In genomic region chr5:101461455-101461854, GRCh38 we compare ENCODE assay signal across 20 cellular contexts.
DNase-seq lines count a peak whose midpoint lies in the region; FAIRE-seq and TF ChIP-seq lines count a peak whose summit lies in the region.
"Had no signal": no experiment of that assay in that cellular context is flagged by ENCODE, and none has a peak within 500 bp of the region (broad histone marks: within the 10 kb centered on the region; RNA-seq: fewer than 3 reads in every experiment).

No MANE protein-coding gene starts in this region.

- H3K23ac ChIP-seq in neuronal stem cell (ENCODE audit: low read depth, low read length, poor library complexity), result no peak overlapping the region

- H4K8ac ChIP-seq in neuronal stem cell (ENCODE audit: low read depth, low read length), result no peak overlapping the region

- no TSS peak for BruUV-seq in endothelial cell of umbilical vein (replicated peaks; lab: Mats Ljungman, UMichigan)

- TF ChIP-seq EP300 in tibial nerve (IDR thresholded peaks at IDR 0.05), result no peak

- no peak for FAIRE-seq in endothelial cell of umbilical vein (lab: Jason Lieb, UNC)
- FAIRE-seq: A204.1, D721Med, G401.6, GM12891, GM19239 had no signal

- H3K9ac ChIP-seq in GM23248 (no peak overlapping the region), endothelial cell of umbilical vein (replicated peaks; ENCODE audit: extremely low read depth, insufficient read depth, low read length) (no peak overlapping the region), neuronal stem cell (ENCODE audit: low read depth, low read length, poor library complexity) (no peak overlapping the region)
- H3K9ac ChIP-seq: BLaER1 treated with 17β-estradiol and CSF1 and Interleukin-3, amounts not matched to agents 10 nM and 100 nM had no signal

- H2BK120ac ChIP-seq in neuronal stem cell (ENCODE audit: low read depth, low read length), result no peak overlapping the region

- no peaks in the 10 kb centered on the region for H3K9me3 ChIP-seq in GM23248 (ENCODE audit: low read depth)
- H3K9me3 ChIP-seq in endothelial cell of umbilical vein (replicated peaks; ENCODE audit: control insufficient read depth, insufficient read depth, low read length), result no peaks in the 10 kb centered on the region
- H3K9me3 ChIP-seq in tibial nerve, result peaks cover 0 to 6% (median 0%) of the 10 kb centered on the region in 4 donors
- H3K9me3 ChIP-seq in neuronal stem cell (replicated peaks in 1 of 2; ENCODE audit: control insufficient read depth in 2 of 2, insufficient read depth in 1 of 2, low read depth in 1 of 2, low read length in 2 of 2), result no peaks in the 10 kb centered on the region
- H3K9me3 ChIP-seq: BLaER1 treated with 17β-estradiol and CSF1 and Interleukin-3, amounts not matched to agents 10 nM and 100 nM; Caco-2 had no signal

- H3K27me3 ChIP-seq in GM23248 (replicated peaks; ENCODE audit: insufficient read depth) (no peaks in the 10 kb centered on the region), endothelial cell of umbilical vein (ENCODE audit: control insufficient read depth in 2 of 2, insufficient read depth in 2 of 2, low read length in 2 of 2) (no peaks in the 10 kb centered on the region), tibial nerve (no peaks in the 10 kb centered on the region), neuronal stem cell (ENCODE audit: control insufficient read depth in 3 of 3, insufficient read depth in 3 of 3, low read depth in 1 of 3, low read length in 3 of 3) (no peaks in the 10 kb centered on the region)
- H3K27me3 ChIP-seq: BLaER1 treated with 17β-estradiol and CSF1 and Interleukin-3, amounts not matched to agents 10 nM and 100 nM had no signal

- no peaks in the 10 kb centered on the region for H3K79me1 ChIP-seq in neuronal stem cell (ENCODE audit: low read depth, low read length)

- TF ChIP-seq POLR2A in endothelial cell of umbilical vein (IDR thresholded peaks at IDR 0.05; ENCODE audit: low read depth, low read length), result no peak
- TF ChIP-seq POLR2A in tibial nerve (IDR thresholded peaks at IDR 0.05), result no peak

- H3K4me2 ChIP-seq in GM23248 (ENCODE audit: unreplicated experiment), result no peak overlapping the region
- H3K4me2 ChIP-seq in endothelial cell of umbilical vein (ENCODE audit: insufficient read depth, low read length), result no peak overlapping the region
- H3K4me2 ChIP-seq in neuronal stem cell (ENCODE audit: insufficient read depth, low read length, poor library complexity, severe bottlenecking), result no peak overlapping the region
- H3K4me2 ChIP-seq: BLaER1 treated with 17β-estradiol and CSF1 and Interleukin-3, amounts not matched to agents 10 nM and 100 nM had no signal

- in situ Hi-C loops in GM23248 (cut with MboI), result no loop called here

- dilution Hi-C loops in endothelial cell of umbilical vein (cut with MboI; ENCODE audit: extremely low pct_ligation_motif_present, low sequenced_read_pairs), result no loop called here

- H3K79me2 ChIP-seq in GM23248 (ENCODE audit: insufficient read depth) (no peaks in the 10 kb centered on the region), endothelial cell of umbilical vein (ENCODE audit: control insufficient read depth, insufficient read depth, low read length) (no peaks in the 10 kb centered on the region)

- H4K20me1 ChIP-seq in GM23248 (ENCODE audit: insufficient read depth), result no peaks in the 10 kb centered on the region
- H4K20me1 ChIP-seq in endothelial cell of umbilical vein (replicated peaks; ENCODE audit: control insufficient read depth, extremely low read depth, insufficient read depth, low read length), result no peaks in the 10 kb centered on the region
- H4K20me1 ChIP-seq: BLaER1 treated with 17β-estradiol and CSF1 and Interleukin-3, amounts not matched to agents 10 nM and 100 nM had no signal

- POLR2A ChIA-PET in endothelial cell of umbilical vein (lab: Charles Lee), result no interaction called here

- H3K14ac ChIP-seq in neuronal stem cell (ENCODE audit: low read length), result no peak overlapping the region

- no peak overlapping the region for H3K4me3 ChIP-seq in GM23248
- no peak overlapping the region for H3K4me3 ChIP-seq in endothelial cell of umbilical vein (replicated peaks in 1 of 3; ENCODE audit: insufficient read depth in 1 of 3, low read depth in 1 of 3, low read length in 3 of 3)
- H3K4me3 ChIP-seq in tibial nerve, result no peak overlapping the region
- no peak overlapping the region for H3K4me3 ChIP-seq in neuronal stem cell (ENCODE audit: low read length in 2 of 2)
- H3K4me3 ChIP-seq: BLaER1 treated with 17β-estradiol and CSF1 and Interleukin-3, amounts not matched to agents 10 nM and 100 nM had no signal

- no peaks in the 10 kb centered on the region for H3K4me1 ChIP-seq in GM23248 (ENCODE audit: insufficient read depth)
- no peaks in the 10 kb centered on the region for H3K4me1 ChIP-seq in endothelial cell of umbilical vein (ENCODE audit: control insufficient read depth, extremely low read depth, insufficient read depth, low read length)
- H3K4me1 ChIP-seq in tibial nerve, result no peaks in the 10 kb centered on the region
- no peaks in the 10 kb centered on the region for H3K4me1 ChIP-seq in neuronal stem cell (ENCODE audit: control insufficient read depth in 2 of 2, insufficient read depth in 1 of 2, low read depth in 1 of 2, low read length in 2 of 2)
- H3K4me1 ChIP-seq: BLaER1 treated with 17β-estradiol and CSF1 and Interleukin-3, amounts not matched to agents 10 nM and 100 nM; Caco-2 had no signal

- CTCF ChIA-PET in endothelial cell of umbilical vein (lab: Charles Lee), result interaction anchor here (0.7 kb wide), 1 partner anchor 16 kb away, joined by 3 read pairs; no protein-coding TSS in a partner anchor

- H2BK12ac ChIP-seq in neuronal stem cell (ENCODE audit: low read length), result no peak overlapping the region

- no peak overlapping the region for H2BK5ac ChIP-seq in neuronal stem cell (ENCODE audit: low read length)

- no peaks in the 10 kb centered on the region for H3K9me2 ChIP-seq in GM23248 (ENCODE audit: insufficient read depth)

- H3F3A ChIP-seq in GM23248 (ENCODE audit: insufficient read depth), result no peaks in the 10 kb centered on the region

- H2BK15ac ChIP-seq in neuronal stem cell (ENCODE audit: low read length), result no peak overlapping the region

- no peak overlapping the region for H4K91ac ChIP-seq in neuronal stem cell (ENCODE audit: low read depth, low read length, poor library complexity)

- H3K4ac ChIP-seq in neuronal stem cell (ENCODE audit: low read length), result no peak overlapping the region

- H3K9me1 ChIP-seq in endothelial cell of umbilical vein (replicated peaks; ENCODE audit: control insufficient read depth, extremely low read depth, insufficient read depth, low read length), result no peaks in the 10 kb centered on the region

- H2AFZ ChIP-seq in GM23248, result 0 out of 2 replicates have a peak overlapping the region, but pooled peaks have one; percentile 30
- H2AFZ ChIP-seq in endothelial cell of umbilical vein (ENCODE audit: low read depth, low read length), result no peak overlapping the region
- no peak overlapping the region for H2AFZ ChIP-seq in neuronal stem cell (ENCODE audit: low read length)

- no peaks in the 10 kb centered on the region for H3K36me3 ChIP-seq in GM23248 (ENCODE audit: low read depth)
- no peaks in the 10 kb centered on the region for H3K36me3 ChIP-seq in endothelial cell of umbilical vein (ENCODE audit: control insufficient read depth in 2 of 2, extremely low read depth in 1 of 2, insufficient read depth in 2 of 2, low read length in 2 of 2)
- no peaks in the 10 kb centered on the region for H3K36me3 ChIP-seq in tibial nerve
- no peaks in the 10 kb centered on the region for H3K36me3 ChIP-seq in neuronal stem cell (replicated peaks in 1 of 2; ENCODE audit: control insufficient read depth in 2 of 2, insufficient read depth in 2 of 2, low read length in 2 of 2)
- H3K36me3 ChIP-seq: BLaER1 treated with 17β-estradiol and CSF1 and Interleukin-3, amounts not matched to agents 10 nM and 100 nM had no signal

- intact Hi-C loops in endothelial cell of umbilical vein (cut with micrococcal nuclease), result no loop called here

- TF ChIP-seq CTCF in endothelial cell of umbilical vein (IDR thresholded peaks at IDR 0.05; ENCODE audit: extremely low read depth in 1 of 2, insufficient read depth in 1 of 2, low read depth in 1 of 2, low read length in 2 of 2) (no peak), tibial nerve (IDR thresholded peaks at IDR 0.05) (no peak)

- no peak overlapping the region for H3K27ac ChIP-seq in GM23248
- H3K27ac ChIP-seq in endothelial cell of umbilical vein (ENCODE audit: insufficient read depth, low read depth, low read length), result no peak overlapping the region
- H3K27ac ChIP-seq in tibial nerve, result no peak overlapping the region
- no peak overlapping the region for H3K27ac ChIP-seq in neuronal stem cell (replicated peaks; ENCODE audit: low read length)
- H3K27ac ChIP-seq: BLaER1 treated with 17β-estradiol and CSF1 and Interleukin-3, amounts not matched to agents 10 nM and 100 nM; C4-2B had no signal

- no peak for DNase-seq in GM23248
- peak; percentile 77 for DNase-seq in endothelial cell of umbilical vein (ENCODE audit: low read depth, low spot score)
- DNase-seq in tibial nerve (ENCODE audit: low spot score in 2 of 2), result no peak
- no peak for DNase-seq in activated gamma-delta T cell (lab: John Stamatoyannopoulos, UW)
- no peak for DNase-seq in neuronal stem cell (ENCODE audit: low spot score)
- DNase-seq: 8988T; AML-193; Caco-2; Calu3; CD4-positive, alpha-beta T cell; CD8-positive, alpha-beta T cell; DMS79 treated with DMSO at 0.1 percent for 48 hours; GF-D8 had no signal

- H2AK5ac ChIP-seq in neuronal stem cell (ENCODE audit: low read depth, low read length), result no peak overlapping the region

- H3K18ac ChIP-seq in neuronal stem cell (ENCODE audit: low read length), result no peak overlapping the region

TF ChIP-seq in endothelial cell of umbilical vein, 7 proteins besides CTCF, POLR2A, EP300 and RAD21:
- no peak for TF ChIP-seq FOS (IDR thresholded peaks at IDR 0.05; ENCODE audit: borderline replicate concordance, insufficient read depth, low read length)
- TF ChIP-seq JUN (IDR thresholded peaks at IDR 0.05; ENCODE audit: borderline replicate concordance, insufficient read depth, insufficient read length, low read depth), result no peak
- TF ChIP-seq MYC (IDR thresholded peaks at IDR 0.05; ENCODE audit: low read depth, low read length), result no peak
- no peak for TF ChIP-seq MAX (IDR thresholded peaks at IDR 0.05; ENCODE audit: insufficient read depth, insufficient read length)
- no peak for TF ChIP-seq GATA2 (IDR thresholded peaks at IDR 0.05; ENCODE audit: insufficient read depth, insufficient read length, low read depth, low read length)
- no peak for TF ChIP-seq EZH2 (IDR thresholded peaks at IDR 0.05; ENCODE audit: borderline replicate concordance, low read depth, low read length, severe bottlenecking)
- TF ChIP-seq POLR2AphosphoS5 (IDR thresholded peaks at IDR 0.05; ENCODE audit: insufficient read depth, low read depth, low read length), result no peak
TF ChIP-seq in endothelial cell of umbilical vein: peak in this region for 0.
